ENCODE assay signal across 17 cellular contexts in genomic region chr6:146850981-146851380, GRCh38.
DNase-seq lines count a peak whose midpoint lies in the region; ATAC-seq, FAIRE-seq and TF ChIP-seq lines count a peak whose summit lies in the region.
"Had no signal": no experiment of that assay in that cellular context is flagged by ENCODE, and none has a peak within 500 bp of the region (broad histone marks: within the 10 kb centered on the region; RNA-seq: fewer than 3 reads in every experiment).

No MANE protein-coding gene starts in this region.

- DNase-seq in SK-N-SH (no peak), astrocyte (ENCODE audit: low read depth) (peak; percentile 63), AML-193 (lab: John Stamatoyannopoulos, UW) (no peak)
- DNase-seq in activated naive CD8-positive, alpha-beta T cell treated with anti-CD3 and anti-CD28 coated beads, Interleukin-2, amount 50 U/mL, for 24 hours = no peak
- DNase-seq in activated naive CD8-positive, alpha-beta T cell treated with anti-CD3 and anti-CD28 coated beads for 36 hours = no peak
- no peak for DNase-seq in stimulated activated effector memory CD8-positive, alpha-beta T cell treated with anti-CD3 and anti-CD28 coated beads, Interleukin-12 subunit alpha, Interleukin-12 subunit beta, amount 100 ng/mL, for 72 hours (ENCODE audit: low spot score in 2 of 2)
- DNase-seq: C1 segment of cervical spinal cord, H7, Karpas-422, NCI-H2029, NCI-H2171 treated with DMSO at 0.1 percent for 48 hours, NCI-H510A, Peyer's patch, SHP77 had no signal

- POLR2A ChIA-PET in SK-N-SH (lab: Yijun Ruan, JAX) = no interaction called here

- H3K9me3 ChIP-seq in SK-N-SH = no peaks in the 10 kb centered on the region
- peaks cover 4% of the 10 kb centered on the region for H3K9me3 ChIP-seq in astrocyte (ENCODE audit: insufficient read depth, low read depth, low read length)
- H3K9me3 ChIP-seq: Peyer's patch had no signal

- H3K27me3 ChIP-seq in SK-N-SH (ENCODE audit: insufficient read depth) = no peaks in the 10 kb centered on the region
- no peaks in the 10 kb centered on the region for H3K27me3 ChIP-seq in astrocyte (ENCODE audit: insufficient read depth, low read length)
- H3K27me3 ChIP-seq: Peyer's patch had no signal

- H2AFZ ChIP-seq in SK-N-SH (ENCODE audit: low read depth) (no peak overlapping the region), astrocyte (ENCODE audit: low read depth, low read length) (no peak overlapping the region)

- TF ChIP-seq EP300 in SK-N-SH (IDR thresholded peaks at IDR 0.05; ENCODE audit: borderline replicate concordance in 1 of 2, low read depth in 1 of 2, low read length in 1 of 2) = no peak

- peaks cover 7% of the 10 kb centered on the region for H3K27me3 Mint-ChIP-seq in activated naive CD8-positive, alpha-beta T cell treated with anti-CD3 and anti-CD28 coated beads, Interleukin-2, amount 50 U/mL, for 24 hours
- H3K27me3 Mint-ChIP-seq in activated naive CD8-positive, alpha-beta T cell treated with anti-CD3 and anti-CD28 coated beads for 36 hours = no peaks in the 10 kb centered on the region
- H3K27me3 Mint-ChIP-seq in astrocyte (ENCODE audit: low read depth, unreplicated experiment) = peaks cover 1% of the 10 kb centered on the region

- H3K4me2 ChIP-seq in SK-N-SH = peak overlapping the region; percentile 47; the same call in 1 of the 2 replicates
- peak overlapping the region; percentile 41 for H3K4me2 ChIP-seq in astrocyte (ENCODE audit: low read length)

- peaks cover 53% of the 10 kb centered on the region for H3K4me1 Mint-ChIP-seq in activated naive CD8-positive, alpha-beta T cell treated with anti-CD3 and anti-CD28 coated beads, Interleukin-2, amount 50 U/mL, for 24 hours
- peaks cover 30% of the 10 kb centered on the region for H3K4me1 Mint-ChIP-seq in activated naive CD8-positive, alpha-beta T cell treated with anti-CD3 and anti-CD28 coated beads for 36 hours
- peaks cover 52% of the 10 kb centered on the region for H3K4me1 Mint-ChIP-seq in astrocyte (ENCODE audit: low read depth, unreplicated experiment)
- peaks cover 37% of the 10 kb centered on the region for H3K4me1 Mint-ChIP-seq in stimulated activated effector memory CD8-positive, alpha-beta T cell treated with anti-CD3 and anti-CD28 coated beads, Interleukin-12 subunit alpha, Interleukin-12 subunit beta, amount 100 ng/mL, for 72 hours

- H3K4me3 Mint-ChIP-seq in activated naive CD8-positive, alpha-beta T cell treated with anti-CD3 and anti-CD28 coated beads, Interleukin-2, amount 50 U/mL, for 24 hours = no peak overlapping the region
- no peak overlapping the region for H3K4me3 Mint-ChIP-seq in activated naive CD8-positive, alpha-beta T cell treated with anti-CD3 and anti-CD28 coated beads for 36 hours
- H3K4me3 Mint-ChIP-seq in astrocyte (ENCODE audit: unreplicated experiment) = no peak overlapping the region
- H3K4me3 Mint-ChIP-seq in stimulated activated effector memory CD8-positive, alpha-beta T cell treated with anti-CD3 and anti-CD28 coated beads, Interleukin-12 subunit alpha, Interleukin-12 subunit beta, amount 100 ng/mL, for 72 hours = no peak overlapping the region

- FAIRE-seq in astrocyte (lab: Jason Lieb, UNC) = no peak

- no peaks in the 10 kb centered on the region; a peak in 2 of 4 replicates for H3K4me1 ChIP-seq in SK-N-SH (ENCODE audit: control insufficient read depth in 1 of 2, insufficient read depth in 2 of 2, low read depth in 1 of 2, low read length in 1 of 2)
- peaks cover 22% of the 10 kb centered on the region for H3K4me1 ChIP-seq in astrocyte (ENCODE audit: insufficient read depth, low read length)
- H3K4me1 ChIP-seq: Peyer's patch had no signal

- TF ChIP-seq CTCF in SK-N-SH (IDR thresholded peaks at IDR 0.05) = no peak
- no peak for TF ChIP-seq CTCF in astrocyte (IDR thresholded peaks at IDR 0.05; ENCODE audit: insufficient read depth, low read depth, low read length)

- no peak for TF ChIP-seq RAD21 in SK-N-SH (IDR thresholded peaks at IDR 0.05; ENCODE audit: low read length)

- peaks cover 32% of the 10 kb centered on the region for H3K9me3 Mint-ChIP-seq in activated naive CD8-positive, alpha-beta T cell treated with anti-CD3 and anti-CD28 coated beads, Interleukin-2, amount 50 U/mL, for 24 hours
- peaks cover 12% of the 10 kb centered on the region for H3K9me3 Mint-ChIP-seq in activated naive CD8-positive, alpha-beta T cell treated with anti-CD3 and anti-CD28 coated beads for 36 hours
- H3K9me3 Mint-ChIP-seq in astrocyte (ENCODE audit: unreplicated experiment) = peaks cover 6% of the 10 kb centered on the region
- peaks cover 10% of the 10 kb centered on the region for H3K9me3 Mint-ChIP-seq in stimulated activated effector memory CD8-positive, alpha-beta T cell treated with anti-CD3 and anti-CD28 coated beads, Interleukin-12 subunit alpha, Interleukin-12 subunit beta, amount 100 ng/mL, for 72 hours

- H3K79me2 ChIP-seq in SK-N-SH (ENCODE audit: insufficient read depth) = no peaks in the 10 kb centered on the region
- no peaks in the 10 kb centered on the region for H3K79me2 ChIP-seq in astrocyte (ENCODE audit: insufficient read depth, low read length)

- H3K9ac ChIP-seq in SK-N-SH (no peak overlapping the region), astrocyte (ENCODE audit: low read length) (no peak overlapping the region)

- CTCF ChIA-PET in SK-N-SH (lab: Yijun Ruan, JAX) = no interaction called here

- no peaks in the 10 kb centered on the region for H3K9me2 ChIP-seq in SK-N-SH

- ATAC-seq in SK-N-SH treated with all-trans-retinoic acid at 6 μM for 48 hours (no peak), HG02571 (IDR thresholded peaks at IDR 0.05; ENCODE audit: unreplicated experiment) (no peak)
- no peak for ATAC-seq in activated naive CD8-positive, alpha-beta T cell treated with anti-CD3 and anti-CD28 coated beads, Interleukin-2, amount 50 U/mL, for 24 hours
- no peak for ATAC-seq in stimulated activated effector memory CD8-positive, alpha-beta T cell treated with anti-CD3 and anti-CD28 coated beads, Interleukin-12 subunit alpha, Interleukin-12 subunit beta, amount 100 ng/mL, for 72 hours

- no peaks in the 10 kb centered on the region for H3K36me3 ChIP-seq in SK-N-SH (replicated peaks in 1 of 2; ENCODE audit: control insufficient read depth in 1 of 2, insufficient read depth in 2 of 2, low read length in 1 of 2)
- H3K36me3 ChIP-seq in astrocyte (ENCODE audit: insufficient read depth, low read length) = no peaks in the 10 kb centered on the region
- H3K36me3 ChIP-seq: Peyer's patch had no signal

- peaks cover 25% of the 10 kb centered on the region for H3F3A ChIP-seq in SK-N-SH (replicated peaks; ENCODE audit: insufficient read depth)

- H4K20me1 ChIP-seq in SK-N-SH (ENCODE audit: insufficient read depth) = no peaks in the 10 kb centered on the region
- no peaks in the 10 kb centered on the region for H4K20me1 ChIP-seq in astrocyte (ENCODE audit: insufficient read depth, low read length)

- H3K27ac Mint-ChIP-seq in activated naive CD8-positive, alpha-beta T cell treated with anti-CD3 and anti-CD28 coated beads, Interleukin-2, amount 50 U/mL, for 24 hours = peak overlapping the region; percentile 88
- no peak overlapping the region for H3K27ac Mint-ChIP-seq in activated naive CD8-positive, alpha-beta T cell treated with anti-CD3 and anti-CD28 coated beads for 36 hours
- peak overlapping the region; percentile 91 for H3K27ac Mint-ChIP-seq in astrocyte (ENCODE audit: unreplicated experiment)
- H3K27ac Mint-ChIP-seq in stimulated activated effector memory CD8-positive, alpha-beta T cell treated with anti-CD3 and anti-CD28 coated beads, Interleukin-12 subunit alpha, Interleukin-12 subunit beta, amount 100 ng/mL, for 72 hours = peak overlapping the region; percentile 39

- H3K4me3 ChIP-seq in SK-N-SH (ENCODE audit: low read depth in 2 of 2, low read length in 1 of 2) (no peak overlapping the region), astrocyte (ENCODE audit: insufficient read depth, low read depth, low read length) (no peak overlapping the region)
- H3K4me3 ChIP-seq: Peyer's patch had no signal

- peaks cover 23% of the 10 kb centered on the region for H3K36me3 Mint-ChIP-seq in activated naive CD8-positive, alpha-beta T cell treated with anti-CD3 and anti-CD28 coated beads, Interleukin-2, amount 50 U/mL, for 24 hours (ENCODE audit: low read depth)
- peaks cover 28% of the 10 kb centered on the region for H3K36me3 Mint-ChIP-seq in activated naive CD8-positive, alpha-beta T cell treated with anti-CD3 and anti-CD28 coated beads for 36 hours
- peaks cover 4% of the 10 kb centered on the region for H3K36me3 Mint-ChIP-seq in astrocyte (ENCODE audit: low read depth, unreplicated experiment)
- H3K36me3 Mint-ChIP-seq in stimulated activated effector memory CD8-positive, alpha-beta T cell treated with anti-CD3 and anti-CD28 coated beads, Interleukin-12 subunit alpha, Interleukin-12 subunit beta, amount 100 ng/mL, for 72 hours = peaks cover 7% of the 10 kb centered on the region

- H3K27ac ChIP-seq in SK-N-SH (ENCODE audit: low read depth in 2 of 2, low read length in 1 of 2) = peak overlapping the region in 1 of 2 experiments; percentile 56; a peak in 2 of 4 replicates
- H3K27ac ChIP-seq in astrocyte (ENCODE audit: low read depth, low read length) = no peak overlapping the region
- H3K27ac ChIP-seq: 22Rv1, Peyer's patch had no signal

TF ChIP-seq in SK-N-SH, 30 proteins besides CTCF, POLR2A, EP300 and RAD21:
- TF ChIP-seq TCF12 (IDR thresholded peaks at IDR 0.05) = no peak
- no peak for TF ChIP-seq YY1 (IDR thresholded peaks at IDR 0.05; ENCODE audit: low read depth)
- TF ChIP-seq GATA2 (CRISPR knock-in tag; IDR thresholded peaks at IDR 0.05) = no peak
- TF ChIP-seq CHD2 (IDR thresholded peaks at IDR 0.05; ENCODE audit: low read length, partially characterized antibody) = no peak
- no peak for TF ChIP-seq MXI1 (IDR thresholded peaks at IDR 0.05; ENCODE audit: low read depth, low read length)
- TF ChIP-seq RFX5 (IDR thresholded peaks at IDR 0.05; ENCODE audit: low read length) = no peak
- no peak for TF ChIP-seq JUND (IDR thresholded peaks at IDR 0.05)

TF ChIP-seq in SK-N-SH treated with all-trans-retinoic acid at 6 μM for 48 hours, 23 proteins besides CTCF, POLR2A, EP300 and RAD21 (continues in another document):
- TF ChIP-seq ZNF565 (CRISPR knock-in tag; conservative IDR thresholded peaks at IDR 0.05; ENCODE audit: low read depth) = no peak
